Comparison of ENCODE assay signal across 18 cellular contexts in genomic region chr20:32297439-32297838, GRCh38.
"Had no signal": no experiment of that assay in that cellular context is flagged by ENCODE, and none has a peak within 500 bp of the region (broad histone marks: within the 10 kb centered on the region; RNA-seq: fewer than 3 reads in every experiment).

No MANE protein-coding gene starts in this region.

- H3K36me3 ChIP-seq: heart left ventricle, tibial artery, upper lobe of left lung, uterus had no signal

- H3K9me3 ChIP-seq: heart left ventricle, psoas muscle, tibial artery, upper lobe of left lung, uterus had no signal

- ATAC-seq: esophagus mucosa; heart left ventricle; naive thymus-derived CD4-positive, alpha-beta T cell; psoas muscle; sciatic nerve had no signal

- H3K27ac Mint-ChIP-seq: naive thymus-derived CD4-positive, alpha-beta T cell; nephron progenitor cell had no signal

- H3K27ac ChIP-seq: heart left ventricle, psoas muscle, tibial artery, upper lobe of left lung, uterus had no signal

- DNase-seq: effector memory CD4-positive, alpha-beta T cell; heart left ventricle; hippocampal formation; kidney glomerular epithelial cell; naive thymus-derived CD4-positive, alpha-beta T cell; nephron progenitor cell; psoas muscle; retina; stimulated activated CD4-positive, alpha-beta T cell treated with anti-CD3 and anti-CD28 coated beads, Interleukin-2, amount 100 ng/mL, for 24 hours; stimulated activated CD4-positive, alpha-beta T cell treated with anti-CD3 and anti-CD28 coated beads, Interleukin-4, amount 100 ng/mL, for 4 hours; stimulated activated naive CD4-positive, alpha-beta T cell treated with Interleukin-2 at 50 U/mL for 16 hours; tibial artery; uterus had no signal

- H3K27me3 Mint-ChIP-seq: naive thymus-derived CD4-positive, alpha-beta T cell had no signal

- H3K4me3 ChIP-seq: heart left ventricle, psoas muscle, tibial artery, upper lobe of left lung, uterus had no signal

- H3K9me3 Mint-ChIP-seq: naive thymus-derived CD4-positive, alpha-beta T cell; nephron progenitor cell had no signal

- H3K27me3 ChIP-seq: heart left ventricle, tibial artery, upper lobe of left lung, uterus had no signal

- H3K4me1 ChIP-seq: tibial artery, uterus had no signal

- H3K4me3 Mint-ChIP-seq: naive thymus-derived CD4-positive, alpha-beta T cell; nephron progenitor cell had no signal

- FAIRE-seq: endometrium, frontal cortex had no signal
